In genomic region chr9:133791069-133791468, GRCh38 we compare ENCODE assay signal across 33 cellular contexts.
"Had no signal": no experiment of that assay in that cellular context is flagged by ENCODE, and none has a peak within 500 bp of the region (broad histone marks: within the 10 kb centered on the region; RNA-seq: fewer than 3 reads in every experiment).

No MANE protein-coding gene starts in this region.

- DNase-seq: activated effector memory CD4-positive, alpha-beta T cell treated with anti-CD3 and anti-CD28 coated beads, Interleukin-2, amount 50 U/mL, for 16 hours; activated effector memory CD4-positive, alpha-beta T cell treated with Interleukin-2 at 50 U/mL for 16 hours; activated gamma-delta T cell; activated gamma-delta T cell treated with Interleukin-2 at 50 U/mL for 16 hours; activated naive CD4-positive, alpha-beta T cell; activated naive CD4-positive, alpha-beta T cell treated with anti-CD3 and anti-CD28 coated beads for 36 hours; activated naive CD4-positive, alpha-beta T cell treated with anti-CD3 and anti-CD28 coated beads, Interleukin-2, amount 10 ng/mL, durations not matched to agents 7 days and 5 days; activated naive CD4-positive, alpha-beta T cell treated with anti-CD3 and anti-CD28 coated beads, Interleukin-2, amount 50 U/mL, for 16 hours; activated naive CD4-positive, alpha-beta T cell treated with Interleukin-2 at 50 U/mL for 16 hours; activated naive CD8-positive, alpha-beta T cell treated with anti-CD3 and anti-CD28 coated beads for 36 hours; activated naive CD8-positive, alpha-beta T cell treated with anti-CD3 and anti-CD28 coated beads, Interleukin-2, amount 10 ng/mL, durations not matched to agents 7 days and 5 days; activated naive CD8-positive, alpha-beta T cell treated with anti-CD3 and anti-CD28 coated beads, Interleukin-2, amount 50 U/mL, for 24 hours; activated T-cell treated with anti-CD3 and anti-CD28 coated beads, Interleukin-2, amount 50 U/mL, for 1 hour; activated T-cell treated with anti-CD3 and anti-CD28 coated beads, Interleukin-2, amount 50 U/mL, for 24 hours; activated T-cell treated with anti-CD3 and anti-CD28 coated beads, Interleukin-2, amount 50 U/mL, for 4 hours; activated T-cell treated with anti-CD3 and anti-CD28 coated beads, Interleukin-2, amount 50 U/mL, for 48 hours; activated T-cell treated with anti-CD3 and anti-CD28 coated beads, Interleukin-2, amount 50 U/mL, for 72 hours; adrenal gland; amniotic stem cell; amygdala; anterior cingulate cortex; aorta; body of pancreas; brain microvascular endothelial cell; caudate nucleus; central memory CD4-positive, alpha-beta T cell; cerebellar nuclear complex had no signal

- ATAC-seq: activated naive CD4-positive, alpha-beta T cell treated with anti-CD3 and anti-CD28 coated beads, Interleukin-2, amount 50 U/mL, for 72 hours; activated naive CD8-positive, alpha-beta T cell treated with anti-CD3 and anti-CD28 coated beads, Interleukin-2, amount 50 U/mL, for 24 hours; activated T-cell treated with anti-CD3 and anti-CD28 coated beads, Interleukin-2, amount 50 U/mL, for 4 hours; activated T-cell treated with anti-CD3 and anti-CD28 coated beads, Interleukin-2, amount 50 U/mL, for 72 hours; body of pancreas had no signal

- FAIRE-seq: astrocyte, bronchial epithelial cell had no signal

- H3K9me3 ChIP-seq: adrenal gland, ascending aorta, body of pancreas, breast epithelium had no signal

- H3K36me3 ChIP-seq: breast epithelium had no signal

- H3K4me3 ChIP-seq: adrenal gland, ascending aorta, body of pancreas, breast epithelium, cardiac muscle cell had no signal

- H3K27me3 ChIP-seq: adrenal gland, ascending aorta, body of pancreas, brain microvascular endothelial cell, breast epithelium, cardiac muscle cell had no signal

- H3K27ac ChIP-seq: adrenal gland, ascending aorta, body of pancreas, brain microvascular endothelial cell, breast epithelium, cardiac muscle cell had no signal

- H3K4me1 ChIP-seq: breast epithelium had no signal
